8 cellular contexts compared by ENCODE assay signal in genomic region chr5:142922223-142922952, GRCh38.
DNase-seq lines count a peak whose midpoint lies in the region; ATAC-seq, FAIRE-seq and TF ChIP-seq lines count a peak whose summit lies in the region.

No MANE protein-coding gene starts in this region.

- DNase-seq in AG04450 (ENCODE audit: low read depth, low spot score) (no peak), GM12891 (ENCODE audit: insufficient read length, low spot score) (no peak), NCI-H774 (lab: John Stamatoyannopoulos, UW) (peak; percentile 16), dorsolateral prefrontal cortex (no peak)
- peak in 1 of 9 donors; percentile 3 for DNase-seq in naive thymus-derived CD4-positive, alpha-beta T cell
- DNase-seq in stimulated activated CD4-positive, alpha-beta T cell treated with anti-CD3 and anti-CD28 coated beads, Interleukin-4, amount 100 ng/mL, for 24 hours = no peak

- H3K9me3 Mint-ChIP-seq in naive thymus-derived CD4-positive, alpha-beta T cell = no peaks in the 10 kb centered on the region

- peaks cover 0 to 19% of the 10 kb centered on the region in 2 donors for H3K4me1 ChIP-seq in naive thymus-derived CD4-positive, alpha-beta T cell (ENCODE audit: control insufficient read depth in 2 of 2, insufficient read depth in 2 of 2, low read length in 2 of 2)

- H3K4me1 Mint-ChIP-seq in naive thymus-derived CD4-positive, alpha-beta T cell = peaks cover 7 to 40% (median 11%) of the 10 kb centered on the region in 7 donors

- peaks cover 0 to 30% (median 9%) of the 10 kb centered on the region in 5 donors for H3K36me3 Mint-ChIP-seq in naive thymus-derived CD4-positive, alpha-beta T cell

- H3K27me3 ChIP-seq in AG04450 (ENCODE audit: control insufficient read depth, insufficient read depth, low read length) (no peaks in the 10 kb centered on the region), dorsolateral prefrontal cortex (no peaks in the 10 kb centered on the region)
- no peaks in the 10 kb centered on the region for H3K27me3 ChIP-seq in naive thymus-derived CD4-positive, alpha-beta T cell (ENCODE audit: control insufficient read depth in 2 of 2, insufficient read depth in 2 of 2, low read length in 2 of 2)

- H3K36me3 ChIP-seq in naive thymus-derived CD4-positive, alpha-beta T cell (ENCODE audit: control insufficient read depth in 2 of 3, insufficient read depth in 3 of 3, low read length in 3 of 3) = peaks cover 0 to 4% (median 0%) of the 10 kb centered on the region in 3 experiments

- H3K27ac ChIP-seq in AG04450 (ENCODE audit: low read depth, low read length) (no peak overlapping the region), dorsolateral prefrontal cortex (peak overlapping the region in 31 of 59 donors; percentile 2 to 78 (median 37))
- no peak overlapping the region for H3K27ac ChIP-seq in naive thymus-derived CD4-positive, alpha-beta T cell (ENCODE audit: low read depth, low read length)

- POLR2A ChIA-PET in AG04450 (lab: Yijun Ruan, JAX) = no interaction called here
- POLR2A ChIA-PET in naive thymus-derived CD4-positive, alpha-beta T cell (lab: Charles Lee) = interaction anchor here (0.6 to 1.0 kb wide), 2 partner anchors 12 to 80 kb away, joined by 3 read pairs; no protein-coding TSS in a partner anchor

- CTCF ChIA-PET in AG04450 (lab: Charles Lee) = interaction anchor here (0.8 to 2.2 kb wide), 11 partner anchors 9 to 1258 kb away, joined by 3 to 9 read pairs (median 3); no protein-coding TSS in a partner anchor
- CTCF ChIA-PET in naive thymus-derived CD4-positive, alpha-beta T cell (lab: Charles Lee) = interaction anchor here (1.8 kb wide), 1 partner anchor 902 kb away, joined by 10 read pairs; no protein-coding TSS in a partner anchor

- H3K4me3 ChIP-seq in AG04450 (ENCODE audit: low read depth, low read length) (no peak overlapping the region), dorsolateral prefrontal cortex (no peak overlapping the region)
- H3K4me3 ChIP-seq in naive thymus-derived CD4-positive, alpha-beta T cell (ENCODE audit: low read length) = no peak overlapping the region

- H3K9me3 ChIP-seq in AG04450 (ENCODE audit: control insufficient read depth, insufficient read depth, low read length) = no peaks in the 10 kb centered on the region
- no peaks in the 10 kb centered on the region for H3K9me3 ChIP-seq in naive thymus-derived CD4-positive, alpha-beta T cell (ENCODE audit: control insufficient read depth in 2 of 3, low read length in 3 of 3)

- intact Hi-C loops in dorsolateral prefrontal cortex (cut with DNase I) = loop anchor here (5.0 to 10.0 kb wide), 4 partner anchors 35 to 905 kb away; partner anchors contain the start of gene NR3C1 (in 2 of the 2)
- intact Hi-C loops in naive thymus-derived CD4-positive, alpha-beta T cell (cut with micrococcal nuclease) = loop anchor here (1.0 to 5.0 kb wide), 7 partner anchors 80 to 1270 kb away; partner anchors contain the start of gene NR3C1 (in 1 of the 2)

- peak; percentile 87 for FAIRE-seq in GM12891 (lab: Jason Lieb, UNC)

- no peak for TF ChIP-seq POLR2A in GM12891 (IDR thresholded peaks at IDR 0.05; ENCODE audit: low read depth, low read length)

- peak; percentile 68 for ATAC-seq in HG03135 (IDR thresholded peaks at IDR 0.05; ENCODE audit: unreplicated experiment)
- ATAC-seq in naive thymus-derived CD4-positive, alpha-beta T cell = peak; percentile 50
- no peak for ATAC-seq in HG03469 (IDR thresholded peaks at IDR 0.05; ENCODE audit: unreplicated experiment)

- TF ChIP-seq CTCF in AG04450 (IDR thresholded peaks at IDR 0.05; ENCODE audit: low read depth, low read length) (peak; percentile 46), dorsolateral prefrontal cortex (IDR thresholded peaks at IDR 0.05 in 54 of 56, conservative IDR thresholded peaks at IDR 0.05 in 2 of 56; ENCODE audit: low read depth in 1 of 56, partially characterized antibody in 56 of 56) (peak; percentile 37 to 84 (median 68))

- no peak overlapping the region for H3K4me3 Mint-ChIP-seq in naive thymus-derived CD4-positive, alpha-beta T cell

- peak overlapping the region in 2 of 9 donors; percentile 9 to 19 for H3K27ac Mint-ChIP-seq in naive thymus-derived CD4-positive, alpha-beta T cell

- no peaks in the 10 kb centered on the region for H3K27me3 Mint-ChIP-seq in naive thymus-derived CD4-positive, alpha-beta T cell

TF ChIP-seq in GM12891, 5 proteins besides CTCF, POLR2A, EP300 and RAD21:
- TF ChIP-seq TAF1 (IDR thresholded peaks at IDR 0.05; ENCODE audit: low read depth, low read length) (no peak), POLR2AphosphoS5 (IDR thresholded peaks at IDR 0.05; ENCODE audit: low read depth, low read length) (no peak), SPI1 (IDR thresholded peaks at IDR 0.05; ENCODE audit: low read depth, low read length) (no peak), POU2F2 (IDR thresholded peaks at IDR 0.05; ENCODE audit: low read depth, low read length) (no peak), PAX5 (IDR thresholded peaks at IDR 0.05; ENCODE audit: insufficient read depth, low read length, severe bottlenecking) (no peak)
TF ChIP-seq in GM12891: peak in this region for 0.

Comparison
In these comparisons a context has a peak if more than half of its experiments do, and no peak if none do; other contexts are left out.
1. H3K27ac ChIP-seq: peak in dorsolateral prefrontal cortex (31 of 59); none in AG04450 (single experiment) and naive thymus-derived CD4-positive, alpha-beta T cell (single experiment).